In genomic region chr12:50689437-50689836, GRCh38 we compare ENCODE assay signal across 25 cellular contexts.
DNase-seq lines count a peak whose midpoint lies in the region; ATAC-seq and TF ChIP-seq lines count a peak whose summit lies in the region.
"Had no signal": no experiment of that assay in that cellular context is flagged by ENCODE, and none has a peak within 500 bp of the region (broad histone marks: within the 10 kb centered on the region; RNA-seq: fewer than 3 reads in every experiment).

No MANE protein-coding gene starts in this region.

- peak overlapping the region; percentile 29 for H3K27ac Mint-ChIP-seq in CD8-positive, alpha-beta T cell
- H3K27ac Mint-ChIP-seq in nephron progenitor cell: peak overlapping the region; percentile 91
- H3K27ac Mint-ChIP-seq in activated naive CD4-positive, alpha-beta T cell treated with anti-CD3 and anti-CD28 coated beads, Interleukin-2, amount 10 ng/mL, durations not matched to agents 7 days and 5 days: no peak overlapping the region
- H3K27ac Mint-ChIP-seq: activated CD8-positive, alpha-beta memory T cell treated with anti-CD3 and anti-CD28 coated beads, Interleukin-2, amount 10 ng/mL, durations not matched to agents 7 days and 5 days; activated T-cell treated with anti-CD3 and anti-CD28 coated beads, Interleukin-2, amount 50 U/mL, for 72 hours had no signal

- H3K4me3 Mint-ChIP-seq in CD8-positive, alpha-beta T cell: no peak overlapping the region
- no peak overlapping the region for H3K4me3 Mint-ChIP-seq in nephron progenitor cell
- H3K4me3 Mint-ChIP-seq in activated naive CD4-positive, alpha-beta T cell treated with anti-CD3 and anti-CD28 coated beads, Interleukin-2, amount 10 ng/mL, durations not matched to agents 7 days and 5 days: no peak overlapping the region
- H3K4me3 Mint-ChIP-seq: activated CD8-positive, alpha-beta memory T cell treated with anti-CD3 and anti-CD28 coated beads, Interleukin-2, amount 10 ng/mL, durations not matched to agents 7 days and 5 days; activated naive CD4-positive, alpha-beta T cell treated with anti-CD3 and anti-CD28 coated beads, Interleukin-2, amount 50 U/mL, for 24 hours; activated T-cell treated with anti-CD3 and anti-CD28 coated beads, Interleukin-2, amount 50 U/mL, for 72 hours; immature natural killer cell; WTC11 had no signal

- H3K4me3 ChIP-seq in CD8-positive, alpha-beta T cell (ENCODE audit: low read depth, low read length): no peak overlapping the region
- H3K4me3 ChIP-seq in SJCRH30 (no peak overlapping the region), fibroblast of villous mesenchyme (ENCODE audit: low read depth, low read length) (no peak overlapping the region), foreskin fibroblast (ENCODE audit: low read depth in 1 of 2, low read length in 2 of 2) (no peak overlapping the region)
- H3K4me3 ChIP-seq: prostate gland had no signal

- no peak for DNase-seq in CD8-positive, alpha-beta T cell
- DNase-seq in SJCRH30 (peak; percentile 16 to 21), fibroblast of villous mesenchyme (ENCODE audit: low read depth) (peak; percentile 13), nephron progenitor cell (no peak), NCI-H446 treated with DMSO at 0.1 percent for 48 hours (lab: John Stamatoyannopoulos, UW) (no peak), foreskin fibroblast (no peak), left cardiac atrium (no peak)
- DNase-seq in activated naive CD4-positive, alpha-beta T cell treated with anti-CD3 and anti-CD28 coated beads, Interleukin-2, amount 10 ng/mL, durations not matched to agents 7 days and 5 days: no peak
- DNase-seq: activated CD4-positive, alpha-beta T cell treated with anti-CD3 and anti-CD28 coated beads, Interleukin-2, amount 50 U/mL, for 1 hour; activated CD8-positive, alpha-beta memory T cell treated with anti-CD3 and anti-CD28 coated beads, Interleukin-2, amount 10 ng/mL, durations not matched to agents 7 days and 5 days; activated T-cell treated with anti-CD3 and anti-CD28 coated beads, Interleukin-2, amount 50 U/mL, for 72 hours; BE2C; COR-L47; DMS79 treated with DMSO at 0.1 percent for 48 hours; effector memory CD4-positive, alpha-beta T cell; immature natural killer cell; Kasumi-1; NCI-H1048; NCI-H187 treated with DMSO at 0.1 percent for 48 hours; T1000 had no signal

- CTCF ChIA-PET in CD8-positive, alpha-beta T cell (lab: Charles Lee): no interaction called here
- CTCF ChIA-PET in activated naive CD4-positive, alpha-beta T cell treated with anti-CD3 and anti-CD28 coated beads, Interleukin-2, amount 10 ng/mL, durations not matched to agents 7 days and 5 days (lab: Charles Lee): no interaction called here

- no peak for ATAC-seq in CD8-positive, alpha-beta T cell
- no peak for ATAC-seq in left cardiac atrium
- ATAC-seq: activated CD8-positive, alpha-beta memory T cell treated with anti-CD3 and anti-CD28 coated beads, Interleukin-2, amount 10 ng/mL, durations not matched to agents 7 days and 5 days; activated T-cell treated with anti-CD3 and anti-CD28 coated beads, Interleukin-2, amount 50 U/mL, for 72 hours; esophagus mucosa; WTC11 had no signal

- no peaks in the 10 kb centered on the region for H3K27me3 Mint-ChIP-seq in CD8-positive, alpha-beta T cell (ENCODE audit: low read depth)
- peaks cover 4% of the 10 kb centered on the region for H3K27me3 Mint-ChIP-seq in nephron progenitor cell (ENCODE audit: low read depth, poor library complexity)
- no peaks in the 10 kb centered on the region for H3K27me3 Mint-ChIP-seq in activated naive CD4-positive, alpha-beta T cell treated with anti-CD3 and anti-CD28 coated beads, Interleukin-2, amount 10 ng/mL, durations not matched to agents 7 days and 5 days
- H3K27me3 Mint-ChIP-seq: activated CD8-positive, alpha-beta memory T cell treated with anti-CD3 and anti-CD28 coated beads, Interleukin-2, amount 10 ng/mL, durations not matched to agents 7 days and 5 days; activated naive CD4-positive, alpha-beta T cell treated with anti-CD3 and anti-CD28 coated beads, Interleukin-2, amount 50 U/mL, for 24 hours had no signal

- TF ChIP-seq CTCF in CD8-positive, alpha-beta T cell (IDR thresholded peaks at IDR 0.05): no peak
- TF ChIP-seq CTCF in fibroblast of villous mesenchyme (IDR thresholded peaks at IDR 0.05; ENCODE audit: insufficient read depth, low read depth, low read length) (no peak), nephron progenitor cell (IDR thresholded peaks at IDR 0.05) (no peak), foreskin fibroblast (IDR thresholded peaks at IDR 0.05; ENCODE audit: low read depth, low read length) (no peak)

- POLR2A ChIA-PET in CD8-positive, alpha-beta T cell (lab: Charles Lee): no interaction called here

- intact Hi-C loops in CD8-positive, alpha-beta T cell (cut with DNase I, micrococcal nuclease): no loop called here
- intact Hi-C loops in left cardiac atrium (cut with DNase I): no loop called here

- H3K9me3 ChIP-seq in CD8-positive, alpha-beta T cell (ENCODE audit: low read length): no peaks in the 10 kb centered on the region
- H3K9me3 ChIP-seq in SJCRH30 (replicated peaks): no peaks in the 10 kb centered on the region
- H3K9me3 ChIP-seq: BE2C, neutrophil, prostate gland had no signal

- H3K9me3 Mint-ChIP-seq in CD8-positive, alpha-beta T cell: no peaks in the 10 kb centered on the region
- no peaks in the 10 kb centered on the region for H3K9me3 Mint-ChIP-seq in nephron progenitor cell
- no peaks in the 10 kb centered on the region for H3K9me3 Mint-ChIP-seq in activated naive CD4-positive, alpha-beta T cell treated with anti-CD3 and anti-CD28 coated beads, Interleukin-2, amount 10 ng/mL, durations not matched to agents 7 days and 5 days
- H3K9me3 Mint-ChIP-seq: activated naive CD4-positive, alpha-beta T cell treated with anti-CD3 and anti-CD28 coated beads, Interleukin-2, amount 50 U/mL, for 24 hours; activated T-cell treated with anti-CD3 and anti-CD28 coated beads, Interleukin-2, amount 50 U/mL, for 72 hours; immature natural killer cell; WTC11 had no signal

- no peaks in the 10 kb centered on the region for H3K4me1 ChIP-seq in CD8-positive, alpha-beta T cell (ENCODE audit: insufficient read depth, low read length)
- peaks cover 9% of the 10 kb centered on the region for H3K4me1 ChIP-seq in SJCRH30
- H3K4me1 ChIP-seq: BE2C, prostate gland had no signal

- peaks cover 82% of the 10 kb centered on the region for H3K36me3 Mint-ChIP-seq in CD8-positive, alpha-beta T cell
- peaks cover 45% of the 10 kb centered on the region for H3K36me3 Mint-ChIP-seq in nephron progenitor cell (ENCODE audit: low read depth)
- peaks cover 40% of the 10 kb centered on the region for H3K36me3 Mint-ChIP-seq in activated naive CD4-positive, alpha-beta T cell treated with anti-CD3 and anti-CD28 coated beads, Interleukin-2, amount 10 ng/mL, durations not matched to agents 7 days and 5 days

- no peaks in the 10 kb centered on the region for H3K27me3 ChIP-seq in CD8-positive, alpha-beta T cell (ENCODE audit: insufficient read depth, low read length)
- no peaks in the 10 kb centered on the region for H3K27me3 ChIP-seq in SJCRH30
- H3K27me3 ChIP-seq: BE2C, neutrophil had no signal

- peaks cover 29% of the 10 kb centered on the region for H3K36me3 ChIP-seq in CD8-positive, alpha-beta T cell (ENCODE audit: insufficient read depth, low read length)
- H3K36me3 ChIP-seq in SJCRH30: peaks cover 7% of the 10 kb centered on the region
- H3K36me3 ChIP-seq: prostate gland had no signal

- H3K27ac ChIP-seq in CD8-positive, alpha-beta T cell (ENCODE audit: low read depth, low read length): no peak overlapping the region
- H3K27ac ChIP-seq in SJCRH30: no peak overlapping the region
- H3K27ac ChIP-seq: neutrophil, prostate gland had no signal

- no peaks in the 10 kb centered on the region for H3K4me1 Mint-ChIP-seq in CD8-positive, alpha-beta T cell (ENCODE audit: low read depth)
- peaks cover 7% of the 10 kb centered on the region for H3K4me1 Mint-ChIP-seq in nephron progenitor cell
- no peaks in the 10 kb centered on the region for H3K4me1 Mint-ChIP-seq in activated naive CD4-positive, alpha-beta T cell treated with anti-CD3 and anti-CD28 coated beads, Interleukin-2, amount 10 ng/mL, durations not matched to agents 7 days and 5 days
- H3K4me1 Mint-ChIP-seq: activated naive CD4-positive, alpha-beta T cell treated with anti-CD3 and anti-CD28 coated beads, Interleukin-2, amount 50 U/mL, for 24 hours; immature natural killer cell; WTC11 had no signal

Comparison
In these comparisons a context has a peak if more than half of its experiments do, and no peak if none do; other contexts are left out.
1. DNase-seq: peak in SJCRH30 (2 of 2) and fibroblast of villous mesenchyme (single experiment); none in CD8-positive, alpha-beta T cell (0 of 7), nephron progenitor cell (single experiment), NCI-H446 treated with DMSO at 0.1 percent for 48 hours (single experiment), foreskin fibroblast (0 of 2), activated naive CD4-positive, alpha-beta T cell treated with anti-CD3 and anti-CD28 coated beads, Interleukin-2, amount 10 ng/mL, durations not matched to agents 7 days and 5 days (single experiment) and left cardiac atrium (single experiment).